ENCODE assay signal across 8 cellular contexts in the genomic region with DNA sequence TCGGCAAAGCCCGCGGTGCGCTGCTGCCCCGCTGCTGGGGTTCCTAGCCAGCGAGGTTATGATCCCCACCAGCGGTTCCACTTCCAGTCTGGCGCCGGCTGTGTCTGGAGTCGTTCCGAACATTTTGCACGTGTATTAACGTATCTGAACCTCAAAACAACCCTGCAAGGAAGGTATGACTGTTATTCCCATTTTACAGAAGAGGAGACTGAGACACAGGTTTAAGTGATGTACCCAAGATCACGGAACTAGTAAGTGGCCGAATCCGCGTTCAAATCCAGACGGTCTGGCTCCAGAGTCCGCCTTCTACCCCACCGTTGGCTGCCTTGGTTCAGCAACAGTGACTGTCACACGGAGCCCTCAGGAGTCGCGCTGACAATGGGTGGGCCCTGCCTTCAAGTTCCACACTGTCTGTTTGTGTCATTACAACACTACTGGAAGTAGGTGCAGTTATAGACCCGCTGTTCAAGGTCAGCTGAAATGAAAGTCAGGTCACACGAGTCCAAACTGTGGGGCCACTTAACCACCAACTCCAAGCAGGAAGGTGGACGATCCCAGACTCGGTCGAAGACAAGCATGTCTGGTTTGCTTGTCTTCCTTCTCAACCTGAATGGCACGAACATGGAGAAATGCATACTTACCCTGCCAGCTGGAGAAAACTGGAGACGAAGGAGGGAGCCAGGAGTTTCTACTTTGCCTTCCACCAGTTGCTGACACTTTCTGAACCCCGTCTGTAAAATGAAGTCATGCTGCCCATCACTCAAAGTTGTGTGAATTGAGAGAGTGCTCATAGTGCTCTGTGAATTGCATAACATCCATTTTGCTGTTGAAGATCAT.
A peak's percentile ranks its signal among the peaks of the same experiment; 100 is the strongest.
DNase-seq lines count a peak whose midpoint lies in the region; FAIRE-seq and TF ChIP-seq lines count a peak whose summit lies in the region.

No MANE protein-coding gene starts in this region.

- no peaks in the 10 kb centered on the region for H3K27me3 ChIP-seq in effector memory CD4-positive, alpha-beta T cell (replicated peaks; ENCODE audit: control insufficient read depth, insufficient read depth, low read length, poor library complexity, severe bottlenecking)

- peak overlapping the region; percentile 63 for H3K4me3 ChIP-seq in NB4 (ENCODE audit: low read depth, low read length)
- H3K4me3 ChIP-seq in effector memory CD4-positive, alpha-beta T cell (ENCODE audit: insufficient read depth, low read depth, low read length, poor library complexity, severe bottlenecking), result peak overlapping the region; percentile 58

- DNase-seq in NB4 (ENCODE audit: low read depth), result peak; percentile 43
- DNase-seq in effector memory CD4-positive, alpha-beta T cell, result no peak
- DNase-seq in nephron progenitor cell, result no peak
- no peak for DNase-seq in SHP77 treated with DMSO at 0.1 percent for 48 hours (lab: John Stamatoyannopoulos, UW)
- no peak for DNase-seq in SKM-1 (lab: John Stamatoyannopoulos, UW; ENCODE audit: unreplicated experiment)
- DNase-seq in RCC 7860 (ENCODE audit: low spot score), result no peak
- DNase-seq in NCI-H345 treated with DMSO at 0.1 percent for 48 hours (lab: John Stamatoyannopoulos, UW; ENCODE audit: unreplicated experiment), result no peak

- H3K36me3 Mint-ChIP-seq in nephron progenitor cell (ENCODE audit: low read depth), result peaks cover 22% of the 10 kb centered on the region

- no peaks in the 10 kb centered on the region for H3K9me3 ChIP-seq in effector memory CD4-positive, alpha-beta T cell (ENCODE audit: control insufficient read depth, low read length)

- H3K4me3 Mint-ChIP-seq in nephron progenitor cell, result peak overlapping the region; percentile 83

- H3K9me3 Mint-ChIP-seq in nephron progenitor cell, result no peaks in the 10 kb centered on the region

- no peak for TF ChIP-seq CTCF in C4-2B (conservative IDR thresholded peaks at IDR 0.05)
- TF ChIP-seq CTCF in NB4 (IDR thresholded peaks at IDR 0.05; ENCODE audit: low read depth, low read length), result no peak
- TF ChIP-seq CTCF in nephron progenitor cell (IDR thresholded peaks at IDR 0.05), result no peak

- no peak for TF ChIP-seq POLR2A in NB4 (IDR thresholded peaks at IDR 0.05; ENCODE audit: extremely low read depth, insufficient read length)

- peak overlapping the region; percentile 98 for H3K27ac ChIP-seq in C4-2B
- peak overlapping the region; percentile 52 for H3K27ac ChIP-seq in effector memory CD4-positive, alpha-beta T cell (ENCODE audit: insufficient read depth, low read length, poor library complexity, severe bottlenecking)

- FAIRE-seq in RCC 7860 (lab: Jason Lieb, UNC), result no peak

- peaks cover 35% of the 10 kb centered on the region for H3K27me3 Mint-ChIP-seq in nephron progenitor cell (ENCODE audit: low read depth, poor library complexity)

- H3K36me3 ChIP-seq in effector memory CD4-positive, alpha-beta T cell (ENCODE audit: control insufficient read depth, insufficient read depth, low read length), result no peaks in the 10 kb centered on the region

- H3K4me1 ChIP-seq in effector memory CD4-positive, alpha-beta T cell (ENCODE audit: control insufficient read depth, insufficient read depth, low read length, poor library complexity, severe bottlenecking), result peaks cover 20% of the 10 kb centered on the region

- no peak overlapping the region for H3K27ac Mint-ChIP-seq in nephron progenitor cell

- H3K4me1 Mint-ChIP-seq in nephron progenitor cell, result peaks cover 60% of the 10 kb centered on the region
